Comparison of ENCODE assay signal across 16 cellular contexts in genomic region chr1:181056560-181056959, GRCh38. TPM values are rescaled to one million over a fixed set of nuclear protein-coding genes. Genes with fewer than 3 reads are reported as not detected.
DNase-seq lines count a peak whose midpoint lies in the region; ATAC-seq, FAIRE-seq and TF ChIP-seq lines count a peak whose summit lies in the region.
"Had no signal": no experiment of that assay in that cellular context is flagged by ENCODE, and none has a peak within 500 bp of the region (broad histone marks: within the 10 kb centered on the region; RNA-seq: fewer than 3 reads in every experiment).

No MANE protein-coding gene starts in this region.

- FAIRE-seq in H1 (lab: Jason Lieb, UNC), result no peak
- FAIRE-seq: GM18507, HTR-8/SVneo had no signal

- H3K9ac ChIP-seq in H1 (replicated peaks in 1 of 4; ENCODE audit: extremely low read depth in 1 of 4, low read depth in 3 of 4, low read length in 3 of 4), result no peak overlapping the region
- H3K9ac ChIP-seq: BLaER1 treated with 17β-estradiol and CSF1 and Interleukin-3, amounts not matched to agents 10 nM and 100 nM had no signal

- no peak overlapping the region for H3K56ac ChIP-seq in H1 (replicated peaks; ENCODE audit: insufficient read length, low read depth, low read length)

- no peak for DNase-seq in left ventricle myocardium inferior
- DNase-seq in left cardiac atrium, result no peak
- DNase-seq in T-helper 17 cell, result no peak
- DNase-seq in H1 (ENCODE audit: low read depth in 1 of 2, low spot score in 2 of 2), result no peak
- DNase-seq in gastrocnemius medialis, result no peak
- DNase-seq in Ammon's horn (ENCODE audit: low spot score), result no peak
- no peak for DNase-seq in NCI-H226
- no peak for DNase-seq in activated CD4-positive, alpha-beta T cell treated with anti-CD3 and anti-CD28 coated beads, Interleukin-2, amount 10 ng/mL, durations not matched to agents 24 days and 14 days
- DNase-seq: AML-193; CD4-positive, CD25-positive, alpha-beta regulatory T cell; H9 had no signal

- no peak overlapping the region for H2AK5ac ChIP-seq in H1 (ENCODE audit: low read depth, low read length)

- peak overlapping the region; percentile 31 for H3K27ac ChIP-seq in left ventricle myocardium inferior (replicated peaks)
- no peak overlapping the region for H3K27ac ChIP-seq in H1 (ENCODE audit: low read depth, low read length)
- peak overlapping the region; percentile 53 to 100 (median 64) for H3K27ac ChIP-seq in gastrocnemius medialis
- H3K27ac ChIP-seq: 22Rv1; BLaER1 treated with 17β-estradiol and CSF1 and Interleukin-3, amounts not matched to agents 10 nM and 100 nM had no signal

- H4K91ac ChIP-seq in H1 (replicated peaks; ENCODE audit: insufficient read length, low read length), result no peak overlapping the region

- no peak overlapping the region for H2BK120ac ChIP-seq in H1 (replicated peaks; ENCODE audit: low read depth, low read length)

- H3K4me1 Mint-ChIP-seq in T-helper 17 cell, result peaks cover 5% of the 10 kb centered on the region
- peaks cover 3% of the 10 kb centered on the region for H3K4me1 Mint-ChIP-seq in activated CD4-positive, alpha-beta T cell treated with anti-CD3 and anti-CD28 coated beads, Interleukin-2, amount 10 ng/mL, durations not matched to agents 24 days and 14 days

- POLR2A ChIA-PET in H1 (lab: Charles Lee; ENCODE audit: partially characterized antibody), result interaction anchor here (1.0 to 1.6 kb wide), 3 partner anchors 34 to 129 kb away, joined by 3 to 6 read pairs (median 3); no protein-coding TSS in a partner anchor

- in situ Hi-C loops in gastrocnemius medialis (cut with MboI; ENCODE audit: low sequenced_read_pairs in 4 of 4), result no loop called here

- H3K36me3 Mint-ChIP-seq in T-helper 17 cell (ENCODE audit: low read depth), result peaks cover 8% of the 10 kb centered on the region
- H3K36me3 Mint-ChIP-seq in activated CD4-positive, alpha-beta T cell treated with anti-CD3 and anti-CD28 coated beads, Interleukin-2, amount 10 ng/mL, durations not matched to agents 24 days and 14 days (ENCODE audit: low read depth), result peaks cover 51% of the 10 kb centered on the region

- H3K9me3 ChIP-seq in left ventricle myocardium inferior (replicated peaks) (peaks cover 6% of the 10 kb centered on the region), T-helper 17 cell (ENCODE audit: control insufficient read depth, low read length, poor library complexity, severe bottlenecking) (no peaks in the 10 kb centered on the region), H1 (ENCODE audit: insufficient read depth in 2 of 2, low read depth in 1 of 2, low read length in 1 of 2) (no peaks in the 10 kb centered on the region), gastrocnemius medialis (no peaks in the 10 kb centered on the region)

- no peaks in the 10 kb centered on the region for H3K79me2 ChIP-seq in H1 (ENCODE audit: control insufficient read depth in 1 of 2, insufficient read depth in 2 of 2, low read length in 2 of 2)

- H3K4me1 ChIP-seq in left ventricle myocardium inferior (peaks cover 30% of the 10 kb centered on the region), H1 (replicated peaks in 1 of 4; ENCODE audit: control insufficient read depth in 3 of 4, insufficient read depth in 4 of 4, low read length in 3 of 4) (no peaks in the 10 kb centered on the region), gastrocnemius medialis (peaks cover 28 to 36% of the 10 kb centered on the region in 2 donors)

- H2BK12ac ChIP-seq in H1 (ENCODE audit: low read depth, low read length), result no peak overlapping the region

- no peak overlapping the region for H3K18ac ChIP-seq in H1 (ENCODE audit: extremely low read depth, low read length)

- no peak overlapping the region for H4K8ac ChIP-seq in H1 (ENCODE audit: extremely low read depth, insufficient read depth, low read length)

- H2AFZ ChIP-seq in H1 (ENCODE audit: low read length), result no peak overlapping the region
- H2AFZ ChIP-seq: GM23338 had no signal

- no peaks in the 10 kb centered on the region for H3K23me2 ChIP-seq in H1 (ENCODE audit: low read depth, low read length)

- no peak for TF ChIP-seq RAD21 in H1 (IDR thresholded peaks at IDR 0.05 in 1 of 2, conservative IDR thresholded peaks at IDR 0.05 in 1 of 2; ENCODE audit: low read depth in 2 of 2, low read length in 2 of 2)

- H3K4me3 ChIP-seq in left ventricle myocardium inferior (no peak overlapping the region), H1 (ENCODE audit: extremely low read depth in 1 of 4, insufficient read depth in 2 of 4, low read depth in 3 of 4, low read length in 4 of 4) (no peak overlapping the region), gastrocnemius medialis (no peak overlapping the region)
- H3K4me3 ChIP-seq: BLaER1 treated with 17β-estradiol and CSF1 and Interleukin-3, amounts not matched to agents 10 nM and 100 nM; GM23338 had no signal

- H3K4ac ChIP-seq in H1 (replicated peaks; ENCODE audit: insufficient read length, low read depth, low read length), result no peak overlapping the region

- intact Hi-C loops in left ventricle myocardium inferior (cut with micrococcal nuclease) (no loop called here), left cardiac atrium (cut with DNase I) (no loop called here), gastrocnemius medialis (cut with DNase I; ENCODE audit: low total_unique reads) (no loop called here)
- intact Hi-C loops in activated CD4-positive, alpha-beta T cell treated with anti-CD3 and anti-CD28 coated beads, Interleukin-2, amount 10 ng/mL, durations not matched to agents 24 days and 14 days (cut with micrococcal nuclease), result no loop called here

- TF ChIP-seq POLR2A in H1 (IDR thresholded peaks at IDR 0.05; ENCODE audit: control extremely low read depth in 1 of 2, low read depth in 2 of 2, low read length in 2 of 2) (no peak), gastrocnemius medialis (IDR thresholded peaks at IDR 0.05) (no peak)

- TF ChIP-seq CTCF in left ventricle myocardium inferior (IDR thresholded peaks at IDR 0.05; ENCODE audit: borderline replicate concordance), result no peak
- TF ChIP-seq CTCF in H1 (IDR thresholded peaks at IDR 0.05; ENCODE audit: control extremely low read depth in 1 of 3, insufficient read depth in 1 of 3, low read depth in 1 of 3, low read length in 3 of 3), result no peak
- no peak for TF ChIP-seq CTCF in gastrocnemius medialis (IDR thresholded peaks at IDR 0.05 in 4 of 5, conservative IDR thresholded peaks at IDR 0.05 in 1 of 5)

- no peaks in the 10 kb centered on the region for H3K27me3 ChIP-seq in left ventricle myocardium inferior (ENCODE audit: low read depth)
- no peaks in the 10 kb centered on the region for H3K27me3 ChIP-seq in H1 (replicated peaks in 1 of 4; ENCODE audit: control insufficient read depth in 3 of 4, extremely low read depth in 1 of 4, insufficient read depth in 3 of 4, low read length in 3 of 4)
- no peaks in the 10 kb centered on the region for H3K27me3 ChIP-seq in gastrocnemius medialis
- H3K27me3 ChIP-seq: BLaER1 treated with 17β-estradiol and CSF1 and Interleukin-3, amounts not matched to agents 10 nM and 100 nM had no signal

- H3K79me1 ChIP-seq in H1 (ENCODE audit: low read depth, low read length), result no peaks in the 10 kb centered on the region

- WGBS in H1 (ENCODE audit: extremely low coverage in 1 of 2, insufficient coverage in 1 of 2, insufficient read length in 1 of 2, insufficient replicate concordance in 2 of 2, low coverage in 1 of 2, low lambda C conversion rate in 2 of 2, missing lambda C conversion rate in 1 of 2), 2 experiments, result 81% methylated on average over 6 of the region's 6 CpGs; no CpG with 5 or more reads in 1 of the 2 experiments

- no peak overlapping the region for H3K23ac ChIP-seq in H1 (ENCODE audit: insufficient read length)

- no peak overlapping the region for H3K4me2 ChIP-seq in H1 (ENCODE audit: insufficient read depth in 1 of 2, low read depth in 2 of 2, low read length in 2 of 2)
- H3K4me2 ChIP-seq: GM23338 had no signal

- peaks cover 5% of the 10 kb centered on the region for H3K9me3 Mint-ChIP-seq in activated CD4-positive, alpha-beta T cell treated with anti-CD3 and anti-CD28 coated beads, Interleukin-2, amount 10 ng/mL, durations not matched to agents 24 days and 14 days
- H3K9me3 Mint-ChIP-seq: GM23338, H9 had no signal

- TF ChIP-seq EP300 in H1 (IDR thresholded peaks at IDR 0.05; ENCODE audit: borderline replicate concordance in 1 of 2, low read depth in 2 of 2, low read length in 2 of 2), result no peak

- no peaks in the 10 kb centered on the region for H4K20me1 ChIP-seq in H1 (replicated peaks in 1 of 2; ENCODE audit: control insufficient read depth in 1 of 2, insufficient read depth in 2 of 2, low read length in 2 of 2)
- H4K20me1 ChIP-seq: BLaER1 treated with 17β-estradiol and CSF1 and Interleukin-3, amounts not matched to agents 10 nM and 100 nM had no signal

- H3K27me3 Mint-ChIP-seq in T-helper 17 cell, result no peaks in the 10 kb centered on the region
- no peaks in the 10 kb centered on the region for H3K27me3 Mint-ChIP-seq in activated CD4-positive, alpha-beta T cell treated with anti-CD3 and anti-CD28 coated beads, Interleukin-2, amount 10 ng/mL, durations not matched to agents 24 days and 14 days
- H3K27me3 Mint-ChIP-seq: CD4-positive, CD25-positive, alpha-beta regulatory T cell had no signal

- ATAC-seq in left cardiac atrium, result no peak
- ATAC-seq in T-helper 17 cell, result no peak
- ATAC-seq in gastrocnemius medialis, result no peak
- ATAC-seq: GM23338 had no signal

- CTCF ChIA-PET in H1 (lab: Charles Lee; ENCODE audit: partially characterized antibody), result interaction anchor here (0.8 to 1.6 kb wide), 5 partner anchors 10 to 109 kb away, joined by 3 to 6 read pairs (median 3); no protein-coding TSS in a partner anchor

- H3K36me3 ChIP-seq in left ventricle myocardium inferior (no peaks in the 10 kb centered on the region), H1 (ENCODE audit: control insufficient read depth in 2 of 4, insufficient read depth in 4 of 4, low read length in 3 of 4) (no peaks in the 10 kb centered on the region), gastrocnemius medialis (no peaks in the 10 kb centered on the region)

- no peak overlapping the region for H3K4me3 Mint-ChIP-seq in T-helper 17 cell
- H3K4me3 Mint-ChIP-seq in activated CD4-positive, alpha-beta T cell treated with anti-CD3 and anti-CD28 coated beads, Interleukin-2, amount 10 ng/mL, durations not matched to agents 24 days and 14 days, result no peak overlapping the region
- H3K4me3 Mint-ChIP-seq: CD4-positive, CD25-positive, alpha-beta regulatory T cell; GM23338; H9 had no signal

- no peak overlapping the region for H4K5ac ChIP-seq in H1 (ENCODE audit: insufficient read length, low read depth, low read length)

- no peak overlapping the region for H3K14ac ChIP-seq in H1 (ENCODE audit: insufficient read length)

- no peak overlapping the region for H2BK15ac ChIP-seq in H1 (ENCODE audit: low read length)

- no peak overlapping the region for H2BK20ac ChIP-seq in H1 (ENCODE audit: low read length)

- peak overlapping the region; percentile 74 for H3K27ac Mint-ChIP-seq in T-helper 17 cell
- H3K27ac Mint-ChIP-seq in activated CD4-positive, alpha-beta T cell treated with anti-CD3 and anti-CD28 coated beads, Interleukin-2, amount 10 ng/mL, durations not matched to agents 24 days and 14 days, result no peak overlapping the region
- H3K27ac Mint-ChIP-seq: GM23338, H9 had no signal

- H2BK5ac ChIP-seq in H1 (ENCODE audit: low read depth, low read length), result 0 out of 2 replicates have a peak overlapping the region, but pooled peaks have one; percentile 12

RNA-seq across cellular contexts. Expression of gene MR1, which starts 22.8 kb away (rescaled TPM):
- total RNA-seq in left ventricle myocardium inferior, result 4.8 TPM
- 10 to 100 TPM; 10.5 to 12.0 TPM for total RNA-seq in left cardiac atrium
- 10 to 100 TPM; 18.3 to 20.8 TPM for total RNA-seq in T-helper 17 cell
- total RNA-seq in H1 (2021; fragmentation: NEBNext Ultra II Directional; extraction: Animal tissue kit (Norgen Biotek cat#: 25700)), result 0.19 TPM in 1 of 2 replicates, not detected in the other
- polyA plus RNA-seq in H1 (2011; rRNA removed), result 0.09 and 0.14 TPM in 2 replicates
- 0.19 TPM for polyA plus RNA-seq in H1 (2011; cell fraction: cytosol; rRNA removed)
- 0.04 TPM for polyA plus RNA-seq in H1 (2011; cell fraction: nucleus; rRNA removed)
- polyA plus RNA-seq in H1 (2012, experiment 1 of 2), result 0.07 to 0.41 TPM in 2 of 4 replicates, not detected in the others
- not detected for polyA plus RNA-seq in H1 (2012, experiment 2 of 2)
- 0.10 TPM for polyA plus RNA-seq in H1 (2013, experiment 1 of 2)
- polyA plus RNA-seq in H1 (2013, experiment 2 of 2), result 0.11 TPM
- 0.13 and 0.22 TPM in 2 replicates for polyA minus RNA-seq in H1 (2011; rRNA and poly(A)+ RNA removed)
- not detected for polyA minus RNA-seq in H1 (2011; cell fraction: cytosol; rRNA and poly(A)+ RNA removed)
- 0.40 TPM for polyA minus RNA-seq in H1 (2011; cell fraction: nucleus; rRNA and poly(A)+ RNA removed)
- 1 to 10 TPM; 1.6 to 3.5 (median 3.0) TPM for total RNA-seq in gastrocnemius medialis
- total RNA-seq in activated CD4-positive, alpha-beta T cell treated with anti-CD3 and anti-CD28 coated beads, Interleukin-2, amount 10 ng/mL, durations not matched to agents 24 days and 14 days, result 14.6 and 16.2 TPM in 2 replicates
- total RNA-seq: GM23338 had no signal

RNA-seq across cellular contexts. Expression of gene IER5, which starts 31.9 kb away (rescaled TPM):
- total RNA-seq in left ventricle myocardium inferior (22.1 TPM), left cardiac atrium (10 to 100 TPM; 15.7 to 25.0 TPM), T-helper 17 cell (100 to 1,000 TPM; 123 to 145 TPM), gastrocnemius medialis (10 to 100 TPM; 18.7 to 39.8 (median 26.1) TPM)
- total RNA-seq in H1 (2021; fragmentation: NEBNext Ultra II Directional; extraction: Animal tissue kit (Norgen Biotek cat#: 25700)), result 7.1 and 7.7 TPM in 2 replicates
- polyA plus RNA-seq in H1 (2011; rRNA removed), result 3.5 and 4.3 TPM in 2 replicates
- 5.5 TPM for polyA plus RNA-seq in H1 (2011; cell fraction: cytosol; rRNA removed)
- polyA plus RNA-seq in H1 (2011; cell fraction: nucleus; rRNA removed), result 6.0 TPM
- polyA plus RNA-seq in H1 (2012, experiment 1 of 2), result 7.1 to 7.5 TPM (median 7.2 TPM) in 4 replicates
- polyA plus RNA-seq in H1 (2012, experiment 2 of 2), result 6.3 TPM
- polyA plus RNA-seq in H1 (2013, experiment 1 of 2), result 3.4 TPM
- 3.4 TPM for polyA plus RNA-seq in H1 (2013, experiment 2 of 2)
- 3.2 and 4.0 TPM in 2 replicates for polyA minus RNA-seq in H1 (2011; rRNA and poly(A)+ RNA removed)
- 6.9 TPM for polyA minus RNA-seq in H1 (2011; cell fraction: cytosol; rRNA and poly(A)+ RNA removed)
- 14.5 TPM for polyA minus RNA-seq in H1 (2011; cell fraction: nucleus; rRNA and poly(A)+ RNA removed)
- total RNA-seq in activated CD4-positive, alpha-beta T cell treated with anti-CD3 and anti-CD28 coated beads, Interleukin-2, amount 10 ng/mL, durations not matched to agents 24 days and 14 days, result 48.3 and 48.6 TPM in 2 replicates

RNA-seq across cellular contexts. Expression of gene STX6, which starts 33.9 kb away (rescaled TPM):
- 7.2 TPM for total RNA-seq in left ventricle myocardium inferior
- 10 to 100 TPM in 1 of 2 donors, 1 to 10 TPM in 1; 10.0 to 10.3 TPM for total RNA-seq in left cardiac atrium
- total RNA-seq in T-helper 17 cell, result 10 to 100 TPM in 1 of 2 donors, 1 to 10 TPM in 1; 9.0 to 11.8 TPM
- total RNA-seq in H1 (2021; fragmentation: NEBNext Ultra II Directional; extraction: Animal tissue kit (Norgen Biotek cat#: 25700)), result 33.3 and 35.4 TPM in 2 replicates
- polyA plus RNA-seq in H1 (2011; rRNA removed), result 13.6 and 14.8 TPM in 2 replicates
- polyA plus RNA-seq in H1 (2011; cell fraction: cytosol; rRNA removed), result 18.9 TPM
- polyA plus RNA-seq in H1 (2011; cell fraction: nucleus; rRNA removed), result 12.6 TPM
- 19.8 to 22.5 TPM (median 20.3 TPM) in 4 replicates for polyA plus RNA-seq in H1 (2012, experiment 1 of 2)
- 5.8 TPM for polyA plus RNA-seq in H1 (2012, experiment 2 of 2)
- 15.7 TPM for polyA plus RNA-seq in H1 (2013, experiment 1 of 2)
- polyA plus RNA-seq in H1 (2013, experiment 2 of 2), result 16.9 TPM
- polyA minus RNA-seq in H1 (2011; rRNA and poly(A)+ RNA removed), result 37.5 and 39.1 TPM in 2 replicates
- polyA minus RNA-seq in H1 (2011; cell fraction: cytosol; rRNA and poly(A)+ RNA removed), result 18.1 TPM
- 32.9 TPM for polyA minus RNA-seq in H1 (2011; cell fraction: nucleus; rRNA and poly(A)+ RNA removed)
- total RNA-seq in gastrocnemius medialis, result 1 to 10 TPM; 5.1 to 9.3 (median 6.5) TPM
- total RNA-seq in activated CD4-positive, alpha-beta T cell treated with anti-CD3 and anti-CD28 coated beads, Interleukin-2, amount 10 ng/mL, durations not matched to agents 24 days and 14 days, result 31.9 and 33.6 TPM in 2 replicates
